In genomic region chr3:72338942-72339749, GRCh38 we compare ENCODE assay signal across 8 cellular contexts.
DNase-seq lines count a peak whose midpoint lies in the region; ATAC-seq, FAIRE-seq and TF ChIP-seq lines count a peak whose summit lies in the region.

No MANE protein-coding gene starts in this region.

- peak overlapping the region; percentile 84 for H3K27ac ChIP-seq in keratinocyte (ENCODE audit: control insufficient read depth, insufficient read depth, low read length)

- DNase-seq in Caki2 (ENCODE audit: low read depth) (peak; percentile 95), HT-29 (ENCODE audit: low spot score) (peak; percentile 41), keratinocyte (ENCODE audit: low read depth, low spot score) (peak; percentile 96), GM20000 (ENCODE audit: low spot score) (no peak)
- DNase-seq in activated naive CD4-positive, alpha-beta T cell treated with anti-CD3 and anti-CD28 coated beads, Interleukin-2, amount 50 U/mL, for 72 hours (ENCODE audit: low spot score in 2 of 2) = peak; percentile 66 to 79
- DNase-seq in stimulated activated CD8-positive, alpha-beta memory T cell treated with anti-CD3 and anti-CD28 coated beads, Interleukin-4, amount 100 ng/mL, for 24 hours (ENCODE audit: low read depth) = peak; percentile 34

- TF ChIP-seq CTCF in keratinocyte (optimal IDR thresholded peaks at IDR 0.05 in 1 of 3, IDR thresholded peaks at IDR 0.05 in 1 of 3, conservative IDR thresholded peaks at IDR 0.05 in 1 of 3; ENCODE audit: extremely low read depth in 1 of 3, insufficient read depth in 2 of 3, low read length in 3 of 3) = no peak
- TF ChIP-seq CTCF in GM20000 (IDR thresholded peaks at IDR 0.05; ENCODE audit: extremely low read depth, missing control alignments) = no peak

- H3K36me3 Mint-ChIP-seq in activated naive CD4-positive, alpha-beta T cell treated with anti-CD3 and anti-CD28 coated beads, Interleukin-2, amount 50 U/mL, for 72 hours = no peaks in the 10 kb centered on the region

- peak; percentile 78 to 83 for ATAC-seq in activated naive CD4-positive, alpha-beta T cell treated with anti-CD3 and anti-CD28 coated beads, Interleukin-2, amount 50 U/mL, for 72 hours
- ATAC-seq in GM18870 (IDR thresholded peaks at IDR 0.05; ENCODE audit: unreplicated experiment) (no peak), GM19452 (IDR thresholded peaks at IDR 0.05; ENCODE audit: unreplicated experiment) (no peak)

- H3K9me3 ChIP-seq in keratinocyte (ENCODE audit: control insufficient read depth, low read depth, low read length) = peaks cover 16% of the 10 kb centered on the region

- no peak overlapping the region for H3K4me3 ChIP-seq in keratinocyte (ENCODE audit: control insufficient read depth in 2 of 3, extremely low read depth in 1 of 3, insufficient read depth in 2 of 3, low read depth in 1 of 3, low read length in 3 of 3)

- no peaks in the 10 kb centered on the region for H3K9me1 ChIP-seq in keratinocyte (ENCODE audit: control insufficient read depth, extremely low read depth, insufficient read depth, low read length)

- H3K4me2 ChIP-seq in keratinocyte (ENCODE audit: control insufficient read depth, extremely low read depth, insufficient read depth, low read depth, low read length) = peak overlapping the region; percentile 6

- no peaks in the 10 kb centered on the region for H3K36me3 ChIP-seq in keratinocyte (ENCODE audit: control insufficient read depth in 2 of 2, extremely low read depth in 1 of 2, insufficient read depth in 2 of 2, low read length in 2 of 2)

- no peaks in the 10 kb centered on the region for H3K9me3 Mint-ChIP-seq in activated naive CD4-positive, alpha-beta T cell treated with anti-CD3 and anti-CD28 coated beads, Interleukin-2, amount 50 U/mL, for 72 hours

- in situ Hi-C loops in Caki2 (cut with HindIII; ENCODE audit: low pct_unique_long_range_greater_than_20kb, low sequenced_read_pairs) = no loop called here

- no peaks in the 10 kb centered on the region for H4K20me1 ChIP-seq in keratinocyte (ENCODE audit: control insufficient read depth, extremely low read depth, insufficient read depth, low read length)

- H3K79me2 ChIP-seq in keratinocyte (ENCODE audit: control insufficient read depth, insufficient read depth, low read length) = no peaks in the 10 kb centered on the region

- FAIRE-seq in keratinocyte (lab: Jason Lieb, UNC) = no peak

- H2AFZ ChIP-seq in keratinocyte (ENCODE audit: control insufficient read depth, low read length) = no peak overlapping the region

- no peaks in the 10 kb centered on the region for H3K27me3 ChIP-seq in keratinocyte (ENCODE audit: control insufficient read depth, extremely low read depth, insufficient read depth, low read length)

- H3K9ac ChIP-seq in keratinocyte (ENCODE audit: control insufficient read depth, extremely low read depth, insufficient read depth, low read length) = peak overlapping the region; percentile 36

- no peak overlapping the region for H3K27ac Mint-ChIP-seq in activated naive CD4-positive, alpha-beta T cell treated with anti-CD3 and anti-CD28 coated beads, Interleukin-2, amount 50 U/mL, for 72 hours

- H3K4me1 ChIP-seq in keratinocyte (ENCODE audit: control insufficient read depth, extremely low read depth, insufficient read depth, low read length) = peaks cover 35% of the 10 kb centered on the region

- dilution Hi-C loops in keratinocyte (cut with MboI; ENCODE audit: extremely low pct_ligation_motif_present, low sequenced_read_pairs) = no loop called here

Comparison
In these comparisons a context has a peak if more than half of its experiments do, and no peak if none do; other contexts are left out.
1. ATAC-seq: peak in activated naive CD4-positive, alpha-beta T cell treated with anti-CD3 and anti-CD28 coated beads, Interleukin-2, amount 50 U/mL, for 72 hours (2 of 2); none in GM18870 (single experiment) and GM19452 (single experiment).